In the genomic region with DNA sequence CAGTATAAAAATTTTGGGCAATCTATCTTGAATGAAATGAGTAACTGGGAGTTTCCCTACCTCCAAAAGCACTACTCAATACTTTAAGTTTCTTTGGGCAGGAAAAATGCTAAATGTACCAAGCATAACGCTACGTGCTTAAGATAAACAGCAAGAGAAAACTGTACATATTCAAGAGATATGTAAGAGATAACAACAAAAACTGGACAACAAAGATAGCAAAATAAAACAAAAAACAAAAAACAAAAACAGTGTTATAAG, we compare ENCODE assay signal across 19 cellular contexts. TPM values are rescaled to one million over a fixed set of nuclear protein-coding genes. Genes with fewer than 3 reads are reported as not detected.
DNase-seq lines count a peak whose midpoint lies in the region; ATAC-seq, FAIRE-seq and TF ChIP-seq lines count a peak whose summit lies in the region.
"Had no signal": no experiment of that assay in that cellular context is flagged by ENCODE, and none has a peak within 500 bp of the region (broad histone marks: within the 10 kb centered on the region; RNA-seq: fewer than 3 reads in every experiment).

No MANE protein-coding gene starts in this region.

- no peaks in the 10 kb centered on the region for H3K27me3 Mint-ChIP-seq in activated T-cell treated with anti-CD3 and anti-CD28 coated beads, Interleukin-2, amount 50 U/mL, for 72 hours (ENCODE audit: low read depth)
- H3K27me3 Mint-ChIP-seq in activated T-helper 1 cell treated with anti-CD3 and anti-CD28 coated beads, Interleukin-12 subunit alpha, Interleukin-12 subunit beta, Interleukin-2, Interleukin-4 antibody, amounts not matched to agents 30 ng/mL and 10 ng/mL and 1 ng/mL, durations not matched to agents 14 hours and 24 hours and 36 hours (ENCODE audit: insufficient read depth), result no peaks in the 10 kb centered on the region
- H3K27me3 Mint-ChIP-seq in mesothelial cell of epicardium (ENCODE audit: low read depth), result no peaks in the 10 kb centered on the region
- H3K27me3 Mint-ChIP-seq: B cell; CD8-positive, alpha-beta memory T cell had no signal

- TF ChIP-seq CTCF in mesothelial cell of epicardium (IDR thresholded peaks at IDR 0.05; ENCODE audit: unreplicated experiment), result no peak
- no peak for TF ChIP-seq CTCF in ascending aorta (IDR thresholded peaks at IDR 0.05)

- peaks cover 5 to 50% of the 10 kb centered on the region in 2 donors for H3K36me3 Mint-ChIP-seq in activated T-cell treated with anti-CD3 and anti-CD28 coated beads, Interleukin-2, amount 50 U/mL, for 72 hours (ENCODE audit: insufficient read depth in 2 of 2)
- peaks cover 65% of the 10 kb centered on the region for H3K36me3 Mint-ChIP-seq in activated T-helper 1 cell treated with anti-CD3 and anti-CD28 coated beads, Interleukin-12 subunit alpha, Interleukin-12 subunit beta, Interleukin-2, Interleukin-4 antibody, amounts not matched to agents 30 ng/mL and 10 ng/mL and 1 ng/mL, durations not matched to agents 14 hours and 24 hours and 36 hours (ENCODE audit: low read depth)
- H3K36me3 Mint-ChIP-seq in mesothelial cell of epicardium, result peaks cover 44% of the 10 kb centered on the region

- DNase-seq in activated T-cell treated with anti-CD3 and anti-CD28 coated beads, Interleukin-2, amount 50 U/mL, for 72 hours, result no peak
- no peak for DNase-seq in activated T-cell treated with anti-CD3 and anti-CD28 coated beads, Interleukin-2, amount 50 U/mL, for 1 hour
- DNase-seq in H54 (ENCODE audit: insufficient read length, low spot score), result no peak
- DNase-seq in activated T-helper 1 cell treated with anti-CD3 and anti-CD28 coated beads, Interleukin-12 subunit alpha, Interleukin-12 subunit beta, Interleukin-2, Interleukin-4 antibody, amounts not matched to agents 30 ng/mL and 10 ng/mL and 1 ng/mL, durations not matched to agents 14 hours and 24 hours and 36 hours (ENCODE audit: low spot score), result no peak
- DNase-seq in mesothelial cell of epicardium (ENCODE audit: low spot score in 2 of 2, unreplicated experiment in 2 of 2), result no peak
- DNase-seq in stimulated activated CD4-positive, alpha-beta T cell treated with anti-CD3 and anti-CD28 coated beads, Interleukin-4, amount 100 ng/mL, for 24 hours, result no peak
- no peak for DNase-seq in ascending aorta (ENCODE audit: low spot score in 2 of 2)
- DNase-seq: CD8-positive, alpha-beta memory T cell; Karpas-422; MM.1S; NCI-H1105; NCI-H187; NCI-H446; NCI-H748 treated with DMSO at 0.1 percent for 48 hours; SHP77 had no signal

- H3K4me3 ChIP-seq in ascending aorta, result no peak overlapping the region
- H3K4me3 ChIP-seq: GM23338 had no signal

- no peaks in the 10 kb centered on the region for H3K9me3 Mint-ChIP-seq in activated T-cell treated with anti-CD3 and anti-CD28 coated beads, Interleukin-2, amount 50 U/mL, for 72 hours
- H3K9me3 Mint-ChIP-seq in activated T-helper 1 cell treated with anti-CD3 and anti-CD28 coated beads, Interleukin-12 subunit alpha, Interleukin-12 subunit beta, Interleukin-2, Interleukin-4 antibody, amounts not matched to agents 30 ng/mL and 10 ng/mL and 1 ng/mL, durations not matched to agents 14 hours and 24 hours and 36 hours, result no peaks in the 10 kb centered on the region
- H3K9me3 Mint-ChIP-seq in mesothelial cell of epicardium, result no peaks in the 10 kb centered on the region
- H3K9me3 Mint-ChIP-seq: CD8-positive, alpha-beta memory T cell; GM23338 had no signal

- H3K4me3 Mint-ChIP-seq in activated T-cell treated with anti-CD3 and anti-CD28 coated beads, Interleukin-2, amount 50 U/mL, for 72 hours, result peak overlapping the region; percentile 2 to 70
- H3K4me3 Mint-ChIP-seq in activated T-helper 1 cell treated with anti-CD3 and anti-CD28 coated beads, Interleukin-12 subunit alpha, Interleukin-12 subunit beta, Interleukin-2, Interleukin-4 antibody, amounts not matched to agents 30 ng/mL and 10 ng/mL and 1 ng/mL, durations not matched to agents 14 hours and 24 hours and 36 hours, result no peak overlapping the region
- H3K4me3 Mint-ChIP-seq in mesothelial cell of epicardium, result no peak overlapping the region
- H3K4me3 Mint-ChIP-seq: B cell; CD8-positive, alpha-beta memory T cell; GM23338 had no signal

- no peaks in the 10 kb centered on the region for H3K27me3 ChIP-seq in ascending aorta

- H3K9me3 ChIP-seq in ascending aorta, result no peaks in the 10 kb centered on the region

- ATAC-seq in activated T-cell treated with anti-CD3 and anti-CD28 coated beads, Interleukin-2, amount 50 U/mL, for 72 hours (replicated peaks in 1 of 2), result peak in 1 of 2 donors; percentile 28
- no peak for ATAC-seq in HG03045 (IDR thresholded peaks at IDR 0.05; ENCODE audit: unreplicated experiment)
- ATAC-seq: GM23338, Panc1 had no signal

- peak; percentile 60 for FAIRE-seq in H54 (lab: Jason Lieb, UNC)

- TF ChIP-seq POLR2A in H54 (IDR thresholded peaks at IDR 0.05; ENCODE audit: low read depth, low read length), result no peak

- no peaks in the 10 kb centered on the region for H3K4me1 ChIP-seq in ascending aorta

- no peak overlapping the region for H3K27ac ChIP-seq in ascending aorta

- intact Hi-C loops in activated T-helper 1 cell treated with anti-CD3 and anti-CD28 coated beads, Interleukin-12 subunit alpha, Interleukin-12 subunit beta, Interleukin-2, Interleukin-4 antibody, amounts not matched to agents 30 ng/mL and 10 ng/mL and 1 ng/mL, durations not matched to agents 14 hours and 24 hours and 36 hours (cut with micrococcal nuclease), result no loop called here
- intact Hi-C loops in ascending aorta (cut with DNase I), result no loop called here

- H3K27ac Mint-ChIP-seq in activated T-cell treated with anti-CD3 and anti-CD28 coated beads, Interleukin-2, amount 50 U/mL, for 72 hours, result peak overlapping the region; percentile 91
- H3K27ac Mint-ChIP-seq in activated T-helper 1 cell treated with anti-CD3 and anti-CD28 coated beads, Interleukin-12 subunit alpha, Interleukin-12 subunit beta, Interleukin-2, Interleukin-4 antibody, amounts not matched to agents 30 ng/mL and 10 ng/mL and 1 ng/mL, durations not matched to agents 14 hours and 24 hours and 36 hours, result peak overlapping the region; percentile 69
- peak overlapping the region; percentile 28 for H3K27ac Mint-ChIP-seq in mesothelial cell of epicardium
- H3K27ac Mint-ChIP-seq: B cell, GM23338 had no signal

- peaks cover 78 to 90% of the 10 kb centered on the region in 2 donors for H3K36me3 ChIP-seq in ascending aorta

- H3K4me1 Mint-ChIP-seq in activated T-cell treated with anti-CD3 and anti-CD28 coated beads, Interleukin-2, amount 50 U/mL, for 72 hours (ENCODE audit: low read depth), result peaks cover 37% of the 10 kb centered on the region
- H3K4me1 Mint-ChIP-seq in activated T-helper 1 cell treated with anti-CD3 and anti-CD28 coated beads, Interleukin-12 subunit alpha, Interleukin-12 subunit beta, Interleukin-2, Interleukin-4 antibody, amounts not matched to agents 30 ng/mL and 10 ng/mL and 1 ng/mL, durations not matched to agents 14 hours and 24 hours and 36 hours (ENCODE audit: low read depth), result peaks cover 28% of the 10 kb centered on the region
- peaks cover 9% of the 10 kb centered on the region for H3K4me1 Mint-ChIP-seq in mesothelial cell of epicardium
- H3K4me1 Mint-ChIP-seq: GM23338 had no signal

RNA-seq across cellular contexts. Expression of gene PTGES3, which starts 20.0 kb away (rescaled TPM):
- 100 to 1,000 TPM; 166 to 192 TPM for total RNA-seq in activated T-cell treated with anti-CD3 and anti-CD28 coated beads, Interleukin-2, amount 50 U/mL, for 72 hours
- 301 and 302 TPM in 2 replicates for total RNA-seq in activated T-helper 1 cell treated with anti-CD3 and anti-CD28 coated beads, Interleukin-12 subunit alpha, Interleukin-12 subunit beta, Interleukin-2, Interleukin-4 antibody, amounts not matched to agents 30 ng/mL and 10 ng/mL and 1 ng/mL, durations not matched to agents 14 hours and 24 hours and 36 hours
- 155 to 161 TPM (median 157 TPM) in 3 replicates for total RNA-seq in mesothelial cell of epicardium
- total RNA-seq in ascending aorta, result 62.2 TPM

RNA-seq across cellular contexts. Expression of gene ATP5F1B, which starts 22.3 kb away (rescaled TPM):
- 100 to 1,000 TPM; 661 to 679 TPM for total RNA-seq in activated T-cell treated with anti-CD3 and anti-CD28 coated beads, Interleukin-2, amount 50 U/mL, for 72 hours
- 714 and 716 TPM in 2 replicates for total RNA-seq in activated T-helper 1 cell treated with anti-CD3 and anti-CD28 coated beads, Interleukin-12 subunit alpha, Interleukin-12 subunit beta, Interleukin-2, Interleukin-4 antibody, amounts not matched to agents 30 ng/mL and 10 ng/mL and 1 ng/mL, durations not matched to agents 14 hours and 24 hours and 36 hours
- total RNA-seq in mesothelial cell of epicardium (361 to 391 TPM (median 387 TPM) in 3 replicates), ascending aorta (197 TPM)

RNA-seq across cellular contexts. Expression of gene BAZ2A, which starts 38.0 kb away (rescaled TPM):
- 100 to 1,000 TPM; 128 to 154 TPM for total RNA-seq in activated T-cell treated with anti-CD3 and anti-CD28 coated beads, Interleukin-2, amount 50 U/mL, for 72 hours
- 119 and 126 TPM in 2 replicates for total RNA-seq in activated T-helper 1 cell treated with anti-CD3 and anti-CD28 coated beads, Interleukin-12 subunit alpha, Interleukin-12 subunit beta, Interleukin-2, Interleukin-4 antibody, amounts not matched to agents 30 ng/mL and 10 ng/mL and 1 ng/mL, durations not matched to agents 14 hours and 24 hours and 36 hours
- total RNA-seq in mesothelial cell of epicardium, result 99.4 to 107 TPM (median 105 TPM) in 3 replicates
- 118 TPM for total RNA-seq in ascending aorta

RNA-seq across cellular contexts. Expression of gene NACA, which starts 57.0 kb away (rescaled TPM):
- 100 to 1,000 TPM; 903 to 922 TPM for total RNA-seq in activated T-cell treated with anti-CD3 and anti-CD28 coated beads, Interleukin-2, amount 50 U/mL, for 72 hours
- total RNA-seq in activated T-helper 1 cell treated with anti-CD3 and anti-CD28 coated beads, Interleukin-12 subunit alpha, Interleukin-12 subunit beta, Interleukin-2, Interleukin-4 antibody, amounts not matched to agents 30 ng/mL and 10 ng/mL and 1 ng/mL, durations not matched to agents 14 hours and 24 hours and 36 hours, result 942 and 963 TPM in 2 replicates
- total RNA-seq in mesothelial cell of epicardium, result 919 to 987 TPM (median 980 TPM) in 3 replicates
- 490 TPM for total RNA-seq in ascending aorta

Comparison
In these comparisons a context has a peak if more than half of its experiments do, and no peak if none do; other contexts are left out.
1. H3K27ac Mint-ChIP-seq: peak in every context shown above with its lines; median percentile 91 in activated T-cell treated with anti-CD3 and anti-CD28 coated beads, Interleukin-2, amount 50 U/mL, for 72 hours; 69 in activated T-helper 1 cell treated with anti-CD3 and anti-CD28 coated beads, Interleukin-12 subunit alpha, Interleukin-12 subunit beta, Interleukin-2, Interleukin-4 antibody, amounts not matched to agents 30 ng/mL and 10 ng/mL and 1 ng/mL, durations not matched to agents 14 hours and 24 hours and 36 hours; 28 in mesothelial cell of epicardium.
2. H3K4me3 Mint-ChIP-seq: peak in activated T-cell treated with anti-CD3 and anti-CD28 coated beads, Interleukin-2, amount 50 U/mL, for 72 hours (2 of 2); none in activated T-helper 1 cell treated with anti-CD3 and anti-CD28 coated beads, Interleukin-12 subunit alpha, Interleukin-12 subunit beta, Interleukin-2, Interleukin-4 antibody, amounts not matched to agents 30 ng/mL and 10 ng/mL and 1 ng/mL, durations not matched to agents 14 hours and 24 hours and 36 hours (single experiment) and mesothelial cell of epicardium (single experiment).